9 cellular contexts compared by ENCODE assay signal in genomic region chr3:63862804-63863149, GRCh38. TPM values are rescaled to one million over a fixed set of nuclear protein-coding genes. Genes with fewer than 3 reads are reported as not detected.
DNase-seq lines count a peak whose midpoint lies in the region; ATAC-seq and TF ChIP-seq lines count a peak whose summit lies in the region.
"Had no signal": no experiment of that assay in that cellular context is flagged by ENCODE, and none has a peak within 500 bp of the region (broad histone marks: within the 10 kb centered on the region; RNA-seq: fewer than 3 reads in every experiment).

No MANE protein-coding gene starts in this region.

- H3K27me3 Mint-ChIP-seq in chondrocyte (ENCODE audit: low read depth): no peaks in the 10 kb centered on the region
- no peaks in the 10 kb centered on the region for H3K27me3 Mint-ChIP-seq in naive thymus-derived CD4-positive, alpha-beta T cell

- H3K27me3 ChIP-seq in HUES6 (ENCODE audit: control insufficient read depth, insufficient read depth, low read length): no peaks in the 10 kb centered on the region
- H3K27me3 ChIP-seq in naive thymus-derived CD4-positive, alpha-beta T cell (ENCODE audit: control insufficient read depth in 2 of 2, insufficient read depth in 2 of 2, low read length in 2 of 2): no peaks in the 10 kb centered on the region

- H3K27ac Mint-ChIP-seq in chondrocyte (ENCODE audit: unreplicated experiment): peak overlapping the region; percentile 89
- H3K27ac Mint-ChIP-seq in naive thymus-derived CD4-positive, alpha-beta T cell: peak overlapping the region; percentile 51 to 96 (median 84)

- intact Hi-C loops in naive thymus-derived CD4-positive, alpha-beta T cell (cut with micrococcal nuclease): loop anchor here (1.0 to 5.0 kb wide), 5 partner anchors 50 to 161 kb away; partner anchors contain the start of genes PSMD6 (in 2 of the 2) and SCAANT1 (in 1 of the 2)

- H3K9ac ChIP-seq in HUES6 (ENCODE audit: low read length): peak overlapping the region; percentile 96

- no peak overlapping the region for H3K27ac ChIP-seq in HUES6 (ENCODE audit: low read depth, low read length)
- peak overlapping the region; percentile 84 for H3K27ac ChIP-seq in naive thymus-derived CD4-positive, alpha-beta T cell (ENCODE audit: low read depth, low read length)

- H3K36me3 ChIP-seq in HUES6 (ENCODE audit: control insufficient read depth, insufficient read depth, low read length): no peaks in the 10 kb centered on the region; the same call in 1 of the 2 replicates
- H3K36me3 ChIP-seq in naive thymus-derived CD4-positive, alpha-beta T cell (ENCODE audit: control insufficient read depth in 2 of 3, insufficient read depth in 3 of 3, low read length in 3 of 3): peaks cover 0 to 5% (median 0%) of the 10 kb centered on the region in 3 experiments

- peak overlapping the region; percentile 92 for H3K4me3 Mint-ChIP-seq in chondrocyte (ENCODE audit: unreplicated experiment)
- H3K4me3 Mint-ChIP-seq in naive thymus-derived CD4-positive, alpha-beta T cell: peak overlapping the region; percentile 65 to 94 (median 89)

- H3K36me3 Mint-ChIP-seq in chondrocyte (ENCODE audit: low read depth): peaks cover 2% of the 10 kb centered on the region
- H3K36me3 Mint-ChIP-seq in naive thymus-derived CD4-positive, alpha-beta T cell: peaks cover 0 to 15% (median 8%) of the 10 kb centered on the region in 5 donors

- no peak for DNase-seq in chondrocyte (ENCODE audit: low spot score)
- peak in 2 of 9 donors; percentile 1 to 4 for DNase-seq in naive thymus-derived CD4-positive, alpha-beta T cell
- no peak for DNase-seq in COLO668 (lab: John Stamatoyannopoulos, UW; ENCODE audit: unreplicated experiment)
- DNase-seq in HuH-7 (ENCODE audit: low spot score): no peak
- DNase-seq in occipital lobe (lab: John Stamatoyannopoulos, UW): no peak

- peaks cover 30% of the 10 kb centered on the region for H3K4me1 ChIP-seq in HUES6 (ENCODE audit: control insufficient read depth, insufficient read depth, low read length)
- peaks cover 8 to 17% of the 10 kb centered on the region in 2 donors for H3K4me1 ChIP-seq in naive thymus-derived CD4-positive, alpha-beta T cell (ENCODE audit: control insufficient read depth in 2 of 2, insufficient read depth in 2 of 2, low read length in 2 of 2)

- H3K4me3 ChIP-seq in HUES6 (ENCODE audit: low read depth, low read length): peak overlapping the region; percentile 98
- H3K4me3 ChIP-seq in naive thymus-derived CD4-positive, alpha-beta T cell (ENCODE audit: low read length): peak overlapping the region; percentile 71

- peak; percentile 6 for ATAC-seq in GM18870 (IDR thresholded peaks at IDR 0.05; ENCODE audit: unreplicated experiment)
- ATAC-seq in naive thymus-derived CD4-positive, alpha-beta T cell: no peak
- no peak for ATAC-seq in HG03565 (IDR thresholded peaks at IDR 0.05; ENCODE audit: unreplicated experiment)

- TF ChIP-seq CTCF in chondrocyte (IDR thresholded peaks at IDR 0.05): no peak

- peaks cover 26% of the 10 kb centered on the region for H3K4me1 Mint-ChIP-seq in chondrocyte (ENCODE audit: low read depth)
- H3K4me1 Mint-ChIP-seq in naive thymus-derived CD4-positive, alpha-beta T cell: peaks cover 39 to 74% (median 68%) of the 10 kb centered on the region in 7 donors

- POLR2A ChIA-PET in naive thymus-derived CD4-positive, alpha-beta T cell (lab: Charles Lee): interaction anchor here (1.1 to 2.2 kb wide), 3 partner anchors 49 to 117 kb away, joined by 3 to 13 read pairs (median 4); partner anchors contain the start of gene SCAANT1

- H3K9me3 Mint-ChIP-seq in chondrocyte (ENCODE audit: low read depth): no peaks in the 10 kb centered on the region
- H3K9me3 Mint-ChIP-seq in naive thymus-derived CD4-positive, alpha-beta T cell: no peaks in the 10 kb centered on the region

- H3K9me3 ChIP-seq in HUES6 (ENCODE audit: control insufficient read depth, insufficient read depth, low read depth, low read length): no peaks in the 10 kb centered on the region
- H3K9me3 ChIP-seq in naive thymus-derived CD4-positive, alpha-beta T cell (ENCODE audit: control insufficient read depth in 2 of 3, low read length in 3 of 3): no peaks in the 10 kb centered on the region

- CTCF ChIA-PET in naive thymus-derived CD4-positive, alpha-beta T cell (lab: Charles Lee): interaction anchor here (0.9 kb wide), 1 partner anchor 100 kb away, joined by 3 read pairs; no protein-coding TSS in a partner anchor

RNA-seq across cellular contexts. Expression of gene THOC7, which starts 0.8 kb away (rescaled TPM):
- total RNA-seq in chondrocyte (43.0 to 55.7 TPM (median 48.9 TPM) in 3 replicates), occipital lobe (34.8 TPM)
- total RNA-seq in naive thymus-derived CD4-positive, alpha-beta T cell: 10 to 100 TPM; 24.6 to 86.2 (median 38.7) TPM
- 100 to 1,000 TPM in 1 of 2 donors, 10 to 100 TPM in 1; 60.0 to 113 TPM for polyA plus RNA-seq in naive thymus-derived CD4-positive, alpha-beta T cell

RNA-seq across cellular contexts. Expression of gene ATXN7, which starts 0.9 kb away (rescaled TPM):
- total RNA-seq in chondrocyte (19.1 to 20.6 TPM (median 19.5 TPM) in 3 replicates), occipital lobe (10.9 TPM)
- total RNA-seq in naive thymus-derived CD4-positive, alpha-beta T cell: 100 to 1,000 TPM in 4 of 5 experiments, 10 to 100 TPM in 1; 72.2 to 204 (median 160) TPM
- 10 to 100 TPM; 29.8 to 31.6 TPM for polyA plus RNA-seq in naive thymus-derived CD4-positive, alpha-beta T cell

RNA-seq across cellular contexts. Expression of gene C3orf49, which starts 43.7 kb away (rescaled TPM):
- total RNA-seq in chondrocyte (not detected in 3 replicates), occipital lobe (not detected)
- not detected for total RNA-seq in naive thymus-derived CD4-positive, alpha-beta T cell
- not detected for polyA plus RNA-seq in naive thymus-derived CD4-positive, alpha-beta T cell
- total RNA-seq: subcutaneous adipose tissue had no signal

RNA-seq across cellular contexts. Expression of gene SCAANT1, which starts 49.4 kb away (rescaled TPM):
- not detected in 3 replicates for total RNA-seq in chondrocyte
- not detected for total RNA-seq in naive thymus-derived CD4-positive, alpha-beta T cell
- not detected for polyA plus RNA-seq in naive thymus-derived CD4-positive, alpha-beta T cell
- total RNA-seq in occipital lobe: not detected
- total RNA-seq: subcutaneous adipose tissue had no signal
